In genomic region chr9:115957571-115957970, GRCh38 we compare ENCODE assay signal across 20 cellular contexts.
DNase-seq lines count a peak whose midpoint lies in the region; ATAC-seq, FAIRE-seq and TF ChIP-seq lines count a peak whose summit lies in the region.
"Had no signal": no experiment of that assay in that cellular context is flagged by ENCODE, and none has a peak within 500 bp of the region (broad histone marks: within the 10 kb centered on the region; RNA-seq: fewer than 3 reads in every experiment).

No MANE protein-coding gene starts in this region.

- DNase-seq in A549 (ENCODE audit: low read depth in 1 of 2, low spot score in 1 of 2) (no peak), IMR-90 (peak; percentile 80), fibroblast of lung (ENCODE audit: low read depth in 2 of 2) (peak; percentile 30 to 44), mesenchymal stem cell (peak; percentile 38), coronary artery (ENCODE audit: low spot score) (no peak), NCI-H128 (lab: John Stamatoyannopoulos, UW; ENCODE audit: unreplicated experiment) (no peak), DMS153 treated with DMSO at 0.1 percent for 48 hours (lab: John Stamatoyannopoulos, UW; ENCODE audit: unreplicated experiment) (no peak), NCI-H510A treated with DMSO at 0.1 percent for 48 hours (lab: John Stamatoyannopoulos, UW) (no peak)
- DNase-seq: 8988T, C1 segment of cervical spinal cord, DND-41, GDM1, GOT3, KBM-7, NCI-H1436, NCI-H2029, NCI-H524, Peyer's patch, SIG-M5 had no signal

- no peak overlapping the region for H2BK12ac ChIP-seq in mesenchymal stem cell (ENCODE audit: low read length in 2 of 2)

- no peaks in the 10 kb centered on the region for H4K20me1 ChIP-seq in IMR-90 (ENCODE audit: insufficient read depth, low read length)
- H4K20me1 ChIP-seq in fibroblast of lung (ENCODE audit: control insufficient read depth, extremely low read depth, insufficient read depth, low read length) = no peaks in the 10 kb centered on the region

- CTCF ChIA-PET in A549 (lab: Yijun Ruan, JAX) = interaction anchor here (0.6 to 1.7 kb wide), 3 partner anchors 13 to 294 kb away, joined by 3 to 4 read pairs (median 3); no protein-coding TSS in a partner anchor
- CTCF ChIA-PET in IMR-90 (lab: Yijun Ruan, JAX) = interaction anchor here (0.6 kb wide), 1 partner anchor 74 kb away, joined by 3 read pairs; no protein-coding TSS in a partner anchor

- H2BK15ac ChIP-seq in IMR-90 (ENCODE audit: low read depth, low read length) (peak overlapping the region; percentile 96), mesenchymal stem cell (ENCODE audit: low read depth, poor library complexity, severe bottlenecking) (no peak overlapping the region)

- TF ChIP-seq POLR2A in A549 (IDR thresholded peaks at IDR 0.05; ENCODE audit: low read length) (no peak), IMR-90 (IDR thresholded peaks at IDR 0.05; ENCODE audit: low read depth, low read length) (no peak)

- in situ Hi-C loops in IMR-90 (cut with MboI; ENCODE audit: low sequenced_read_pairs) = no loop called here

- no peaks in the 10 kb centered on the region for H3K79me2 ChIP-seq in fibroblast of lung (ENCODE audit: control insufficient read depth, insufficient read depth, low read length)

- peak overlapping the region; percentile 47 for H4K91ac ChIP-seq in IMR-90 (ENCODE audit: insufficient read depth, low read depth, low read length)
- H4K91ac ChIP-seq in mesenchymal stem cell (ENCODE audit: low read length) = peak overlapping the region; percentile 69

- H3K9ac ChIP-seq in IMR-90 (ENCODE audit: low read depth, low read length) (no peak overlapping the region), fibroblast of lung (ENCODE audit: insufficient read depth, low read length) (no peak overlapping the region), mesenchymal stem cell (ENCODE audit: low read length) (no peak overlapping the region)

- H2AK9ac ChIP-seq in IMR-90 (replicated peaks; ENCODE audit: low read depth, low read length, poor library complexity) = no peak overlapping the region

- 0 out of 2 replicates have a peak overlapping the region, but pooled peaks have one; percentile 23 for H2AK5ac ChIP-seq in IMR-90 (ENCODE audit: low read depth, low read length)
- H2AK5ac ChIP-seq in mesenchymal stem cell (ENCODE audit: low read length, severe bottlenecking) = no peak overlapping the region

- peak overlapping the region; percentile 56 to 99 for H3K27ac ChIP-seq in A549
- H3K27ac ChIP-seq in IMR-90 (ENCODE audit: insufficient read depth, low read length) = peak overlapping the region; percentile 74; the same call in 1 of the 2 replicates
- no peak overlapping the region for H3K27ac ChIP-seq in fibroblast of lung (ENCODE audit: insufficient read depth, low read length)
- H3K27ac ChIP-seq in mesenchymal stem cell (ENCODE audit: low read length, poor library complexity, severe bottlenecking) = no peak overlapping the region
- H3K27ac ChIP-seq in coronary artery = no peak overlapping the region
- H3K27ac ChIP-seq: Peyer's patch had no signal

- peak overlapping the region; percentile 52 to 79 for H4K8ac ChIP-seq in IMR-90 (ENCODE audit: low read depth in 2 of 2, low read length in 2 of 2)
- H4K8ac ChIP-seq in mesenchymal stem cell (ENCODE audit: low read length) = peak overlapping the region; percentile 67

- FAIRE-seq in A549 (lab: Jason Lieb, UNC) = no peak
- FAIRE-seq: GM12878 had no signal

- H3K4me1 ChIP-seq in A549 (peaks cover 28% of the 10 kb centered on the region), IMR-90 (ENCODE audit: control insufficient read depth, insufficient read depth, low read length) (peaks cover 11% of the 10 kb centered on the region), fibroblast of lung (ENCODE audit: control insufficient read depth, extremely low read depth, insufficient read depth, low read length) (peaks cover 4% of the 10 kb centered on the region), mesenchymal stem cell (ENCODE audit: control insufficient read depth, insufficient read depth, low read depth, low read length) (no peaks in the 10 kb centered on the region)
- H3K4me1 ChIP-seq: Peyer's patch had no signal

- H3K56ac ChIP-seq in IMR-90 (ENCODE audit: extremely low read depth, insufficient read depth, low read length) = no peak overlapping the region

- H3K23ac ChIP-seq in IMR-90 (ENCODE audit: low read depth, low read length) = no peak overlapping the region
- H3K23ac ChIP-seq in mesenchymal stem cell (ENCODE audit: low read length in 2 of 2) = no peak overlapping the region

- H2BK5ac ChIP-seq in IMR-90 (ENCODE audit: low read depth, low read length, poor library complexity, severe bottlenecking) (peak overlapping the region; percentile 66), mesenchymal stem cell (ENCODE audit: low read depth, low read length, poor library complexity, severe bottlenecking) (no peak overlapping the region)

- TF ChIP-seq EP300 in A549 (IDR thresholded peaks at IDR 0.05) = no peak

- dilution Hi-C loops in IMR-90 (cut with HindIII; ENCODE audit: low sequenced_read_pairs, unreplicated experiment) = no loop called here

- H3K27me3 ChIP-seq in IMR-90 (ENCODE audit: control insufficient read depth, insufficient read depth, low read length) (no peaks in the 10 kb centered on the region), fibroblast of lung (ENCODE audit: control insufficient read depth, insufficient read depth, low read length) (no peaks in the 10 kb centered on the region), mesenchymal stem cell (ENCODE audit: control insufficient read depth in 1 of 2, insufficient read depth in 1 of 2, low read length in 2 of 2) (no peaks in the 10 kb centered on the region)
- H3K27me3 ChIP-seq: Peyer's patch had no signal

- H2BK120ac ChIP-seq in IMR-90 (ENCODE audit: low read depth, low read length) (peak overlapping the region; percentile 90; the same call in 1 of the 2 replicates), mesenchymal stem cell (ENCODE audit: low read depth, low read length) (no peak overlapping the region)

- H3K9me1 ChIP-seq in IMR-90 (ENCODE audit: insufficient read depth, low read length) = peaks cover 5% of the 10 kb centered on the region

- no peaks in the 10 kb centered on the region; the same call in 2 of the 3 replicates for H3K9me3 ChIP-seq in A549
- no peaks in the 10 kb centered on the region for H3K9me3 ChIP-seq in IMR-90 (ENCODE audit: control insufficient read depth, insufficient read depth, low read length)
- no peaks in the 10 kb centered on the region for H3K9me3 ChIP-seq in fibroblast of lung (ENCODE audit: control insufficient read depth, insufficient read depth, low read depth, low read length)
- no peaks in the 10 kb centered on the region for H3K9me3 ChIP-seq in mesenchymal stem cell (ENCODE audit: control insufficient read depth, low read length)
- H3K9me3 ChIP-seq: Peyer's patch had no signal

- H2AFZ ChIP-seq in IMR-90 (replicated peaks; ENCODE audit: low read length, poor library complexity) (no peak overlapping the region), fibroblast of lung (ENCODE audit: low read length) (peak overlapping the region; percentile 41), mesenchymal stem cell (ENCODE audit: low read depth, low read length) (no peak overlapping the region)

- no peak for ATAC-seq in A549
- ATAC-seq in IMR-90 (ENCODE audit: low read depth) = peak; percentile 62
- ATAC-seq: GM12878 had no signal

- TF ChIP-seq RAD21 in A549 (conservative IDR thresholded peaks at IDR 0.05 in 1 of 2, IDR thresholded peaks at IDR 0.05 in 1 of 2) (no peak), IMR-90 (IDR thresholded peaks at IDR 0.05; ENCODE audit: low read length) (no peak)

- POLR2A ChIA-PET in A549 (lab: Yijun Ruan, JAX) = no interaction called here
- POLR2A ChIA-PET in IMR-90 (lab: Charles Lee; ENCODE audit: unreplicated experiment) = no interaction called here

- BruUV-seq in IMR-90 (replicated peaks; lab: Mats Ljungman, UMichigan) = no TSS peak

- H3K4me3 ChIP-seq in A549 = no peak overlapping the region
- H3K4me3 ChIP-seq in IMR-90 (ENCODE audit: insufficient read depth, low read depth, low read length) = no peak overlapping the region
- H3K4me3 ChIP-seq in fibroblast of lung (replicated peaks in 1 of 4; ENCODE audit: control extremely low read depth in 1 of 4, insufficient read depth in 1 of 4, low read depth in 3 of 4, low read length in 4 of 4) = no peak overlapping the region
- H3K4me3 ChIP-seq in mesenchymal stem cell (ENCODE audit: insufficient read depth in 1 of 2, low read depth in 1 of 2, low read length in 2 of 2) = no peak overlapping the region
- H3K4me3 ChIP-seq in coronary artery = no peak overlapping the region
- H3K4me3 ChIP-seq: GM12878, Peyer's patch had no signal

- H3K18ac ChIP-seq in IMR-90 (ENCODE audit: low read depth, low read length) (peak overlapping the region; percentile 69), mesenchymal stem cell (ENCODE audit: low read depth in 1 of 2, low read length in 2 of 2) (no peak overlapping the region)

- H3K36me3 ChIP-seq in IMR-90 (ENCODE audit: control insufficient read depth, insufficient read depth, low read length) = no peaks in the 10 kb centered on the region
- no peaks in the 10 kb centered on the region for H3K36me3 ChIP-seq in fibroblast of lung (ENCODE audit: control insufficient read depth, insufficient read depth, low read length)
- no peaks in the 10 kb centered on the region for H3K36me3 ChIP-seq in mesenchymal stem cell (ENCODE audit: control insufficient read depth in 1 of 2, insufficient read depth in 2 of 2, low read depth in 1 of 2, low read length in 2 of 2)
- H3K36me3 ChIP-seq: Peyer's patch had no signal

- TF ChIP-seq CTCF in A549 (IDR thresholded peaks at IDR 0.05) (no peak), IMR-90 (conservative IDR thresholded peaks at IDR 0.05; ENCODE audit: low read depth, low read length) (no peak), fibroblast of lung (conservative IDR thresholded peaks at IDR 0.05 in 1 of 2, IDR thresholded peaks at IDR 0.05 in 1 of 2; ENCODE audit: low read depth in 1 of 2, low read length in 2 of 2) (no peak), coronary artery (IDR thresholded peaks at IDR 0.05) (no peak)

- H3K14ac ChIP-seq in IMR-90 (replicated peaks; ENCODE audit: low read depth, low read length) (peak overlapping the region; percentile 39; the same call in 1 of the 2 replicates), mesenchymal stem cell (ENCODE audit: low read length in 2 of 2) (no peak overlapping the region)

- H2BK20ac ChIP-seq in IMR-90 (ENCODE audit: low read depth, low read length) = peak overlapping the region; percentile 44; the same call in 1 of the 2 replicates

- H3K4me2 ChIP-seq in A549 (no peak overlapping the region), IMR-90 (ENCODE audit: low read depth, low read length) (no peak overlapping the region), fibroblast of lung (ENCODE audit: extremely low read depth, insufficient read depth, low read length) (peak overlapping the region; percentile 13), mesenchymal stem cell (ENCODE audit: low read length, poor library complexity, severe bottlenecking) (no peak overlapping the region)

- peak overlapping the region; percentile 49; the same call in 1 of the 2 replicates for H3K4ac ChIP-seq in IMR-90 (ENCODE audit: low read depth, low read length)
- no peak overlapping the region for H3K4ac ChIP-seq in mesenchymal stem cell (ENCODE audit: low read depth in 1 of 2, low read length in 2 of 2)

- no peaks in the 10 kb centered on the region for H3K79me1 ChIP-seq in IMR-90 (ENCODE audit: low read depth in 1 of 2, low read length in 2 of 2)
- H3K79me1 ChIP-seq in mesenchymal stem cell (replicated peaks; ENCODE audit: low read length, poor library complexity, severe bottlenecking) = no peaks in the 10 kb centered on the region

- peak overlapping the region; percentile 54; the same call in 1 of the 2 replicates for H4K5ac ChIP-seq in IMR-90 (ENCODE audit: low read depth, low read length)

- 57% methylated on average over 2 of the region's 2 CpGs for WGBS in A549 (ENCODE audit: missing lambda C conversion rate)
- no CpG with 5 or more reads among the region's 2 CpGs for WGBS in IMR-90 (ENCODE audit: extremely low coverage in 2 of 2, insufficient read length in 1 of 2), 2 experiments
- 46% methylated on average over 2 of the region's 2 CpGs for WGBS in mesenchymal stem cell

- intact Hi-C loops in IMR-90 (cut with micrococcal nuclease) = no loop called here

Comparison
In these comparisons a context has a peak if more than half of its experiments do, and no peak if none do; other contexts are left out.
1. DNase-seq: peak in IMR-90 (single experiment), fibroblast of lung (2 of 2) and mesenchymal stem cell (single experiment); none in A549 (0 of 2), coronary artery (single experiment), NCI-H128 (single experiment), DMS153 treated with DMSO at 0.1 percent for 48 hours (single experiment) and NCI-H510A treated with DMSO at 0.1 percent for 48 hours (single experiment).
2. H3K27ac ChIP-seq: peak in A549 (2 of 2) and IMR-90 (single experiment); none in fibroblast of lung (single experiment), mesenchymal stem cell (single experiment) and coronary artery (0 of 2).